In genomic region chr22:18077639-18078328, GRCh38 we compare ENCODE assay signal across 8 cellular contexts. TPM values are rescaled to one million over a fixed set of nuclear protein-coding genes. Genes with fewer than 3 reads are reported as not detected.
A peak's percentile ranks its signal among the peaks of the same experiment; 100 is the strongest.
DNase-seq lines count a peak whose midpoint lies in the region; ATAC-seq and TF ChIP-seq lines count a peak whose summit lies in the region.

PEX26 (plus strand) TSS chr22:18077990; CDS start chr22:18078377, 387 bp downstream.

- peaks cover 9 to 38% (median 29%) of the 10 kb centered on the region in 9 donors for H3K4me1 ChIP-seq in heart right ventricle
- peaks cover 23% of the 10 kb centered on the region for H3K4me1 ChIP-seq in upper lobe of right lung

- 1% methylated on average over 50 of the region's 50 CpGs for WGBS in heart right ventricle, 2 donors

- H3K9me3 ChIP-seq in heart right ventricle = no peaks in the 10 kb centered on the region
- no peaks in the 10 kb centered on the region for H3K9me3 ChIP-seq in upper lobe of right lung

- intact Hi-C loops in T-helper 1 cell treated with Interleukin-12 subunit alpha and Interleukin-12 subunit beta and Interleukin-4 antibody, amounts not matched to agents 30 ng/mL and 1 ng/mL, for 36 hours (cut with micrococcal nuclease) = loop anchor here (1.0 to 5.0 kb wide), 9 partner anchors 73 to 993 kb away; partner anchors contain the start of genes ATP6V1E1, BCL2L13, HDHD5 and IL17RA
- intact Hi-C loops in heart right ventricle (cut with DNase I) = loop anchor here (1.0 to 10.0 kb wide), 14 partner anchors 53 to 523 kb away; partner anchors contain the start of genes MICAL3 (in 2 of the 10) and BCL2L13 (in 1 of the 10)
- intact Hi-C loops in posterior vena cava (cut with DNase I) = loop anchor here (2.0 to 10.0 kb wide), 5 partner anchors 165 to 321 kb away; no protein-coding TSS in a partner anchor
- intact Hi-C loops in upper lobe of right lung (cut with DNase I) = loop anchor here (5.0 to 10.0 kb wide), 3 partner anchors 93 to 250 kb away; no protein-coding TSS in a partner anchor

- TF ChIP-seq CTCF in GM12875 (IDR thresholded peaks at IDR 0.05; ENCODE audit: borderline replicate concordance, insufficient read depth, low read depth, low read length) (no peak), heart right ventricle (IDR thresholded peaks at IDR 0.05) (no peak), upper lobe of right lung (IDR thresholded peaks at IDR 0.05) (no peak)

- H3K27me3 ChIP-seq in heart right ventricle (no peaks in the 10 kb centered on the region), upper lobe of right lung (no peaks in the 10 kb centered on the region)

- H3K27ac ChIP-seq in heart right ventricle (peak within 1 kb of the TSS; percentile 23 to 91 (median 86)), upper lobe of right lung (peak within 1 kb of the TSS; percentile 91)

- ATAC-seq in HG02763 (IDR thresholded peaks at IDR 0.05; ENCODE audit: unreplicated experiment) (peak; percentile 94), heart right ventricle (peak; percentile 95 to 99 (median 98)), upper lobe of right lung (peak; percentile 99)

- peak within 1 kb of the TSS; percentile 97 for H3K4me3 ChIP-seq in GM12875 (ENCODE audit: low read depth, low read length)
- H3K4me3 ChIP-seq in heart right ventricle = peak within 1 kb of the TSS; percentile 80 to 99 (median 93)
- peak within 1 kb of the TSS; percentile 93 for H3K4me3 ChIP-seq in upper lobe of right lung

- DNase-seq in NCI-H146 (lab: John Stamatoyannopoulos, UW) (peak; percentile 90), amniotic epithelial cell (ENCODE audit: low read depth) (peak; percentile 95), heart right ventricle (peak; percentile 91 to 95), posterior vena cava (ENCODE audit: low spot score) (peak; percentile 98), upper lobe of right lung (peak; percentile 96)

- H3K36me3 ChIP-seq in heart right ventricle (peaks cover 0 to 36% (median 17%) of the 10 kb centered on the region in 9 donors), upper lobe of right lung (peaks cover 28% of the 10 kb centered on the region)

RNA-seq across cellular contexts. Expression of gene PEX26, which starts in this region (rescaled TPM):
- total RNA-seq in T-helper 1 cell treated with Interleukin-12 subunit alpha and Interleukin-12 subunit beta and Interleukin-4 antibody, amounts not matched to agents 30 ng/mL and 1 ng/mL, for 36 hours = 39.4 and 39.5 TPM in 2 replicates
- total RNA-seq in heart right ventricle = 10 to 100 TPM; 16.6 to 27.1 (median 21.3) TPM
- 10 to 100 TPM in 1 of 2 donors, 1 to 10 TPM in 1; 8.3 to 10.7 TPM for polyA plus RNA-seq in heart right ventricle
- total RNA-seq in posterior vena cava = 10 to 100 TPM; 25.5 to 28.5 TPM
- total RNA-seq in upper lobe of right lung = 35.5 TPM

Comparison
In these comparisons a context has a peak if more than half of its experiments do, and no peak if none do; other contexts are left out.
1. Peak in every context shown above with its lines: DNase-seq, ATAC-seq, H3K4me3 ChIP-seq and H3K27ac ChIP-seq.